Comparison of ENCODE assay signal across 17 cellular contexts in genomic region chr9:5978523-5978922, GRCh38. TPM values are rescaled to one million over a fixed set of nuclear protein-coding genes. Genes with fewer than 3 reads are reported as not detected.
DNase-seq lines count a peak whose midpoint lies in the region; ATAC-seq and TF ChIP-seq lines count a peak whose summit lies in the region.
"Had no signal": no experiment of that assay in that cellular context is flagged by ENCODE, and none has a peak within 500 bp of the region (broad histone marks: within the 10 kb centered on the region; RNA-seq: fewer than 3 reads in every experiment).

No MANE protein-coding gene starts in this region.

- H4K91ac ChIP-seq in IMR-90 (ENCODE audit: insufficient read depth, low read depth, low read length): no peak overlapping the region

- no peak for DNase-seq in activated CD8-positive, alpha-beta T cell treated with anti-CD3 and anti-CD28 coated beads for 36 hours
- DNase-seq in activated CD8-positive, alpha-beta T cell treated with anti-CD3 and anti-CD28 coated beads, Interleukin-2, amount 10 ng/mL, durations not matched to agents 7 days and 5 days: no peak
- no peak for DNase-seq in IMR-90
- peak; percentile 2 for DNase-seq in fibroblast of peridontal ligament (ENCODE audit: extremely low read depth)
- no peak for DNase-seq in activated naive CD4-positive, alpha-beta T cell treated with anti-CD3 and anti-CD28 coated beads, Interleukin-2, amount 10 ng/mL, durations not matched to agents 7 days and 5 days
- DNase-seq: AML-193; Caco-2; CD8-positive, alpha-beta memory T cell; DND-41; GDM1; H7 had no signal

- no peak overlapping the region for H2BK15ac ChIP-seq in IMR-90 (ENCODE audit: low read depth, low read length)

- no peak overlapping the region for H2AK5ac ChIP-seq in IMR-90 (ENCODE audit: low read depth, low read length)

- peaks cover 20 to 29% of the 10 kb centered on the region in 2 experiments for H3K79me1 ChIP-seq in IMR-90 (ENCODE audit: low read depth in 1 of 2, low read length in 2 of 2)

- POLR2A ChIA-PET in activated CD8-positive, alpha-beta T cell treated with anti-CD3 and anti-CD28 coated beads for 36 hours (lab: Charles Lee): no interaction called here
- POLR2A ChIA-PET in activated CD8-positive, alpha-beta T cell treated with anti-CD3 and anti-CD28 coated beads, Interleukin-2, amount 10 ng/mL, durations not matched to agents 7 days and 5 days (lab: Charles Lee): interaction anchor here (1.0 kb wide), 1 partner anchor 142 kb away, joined by 3 read pairs; no protein-coding TSS in a partner anchor
- POLR2A ChIA-PET in IMR-90 (lab: Charles Lee; ENCODE audit: unreplicated experiment): no interaction called here

- no peak overlapping the region for H3K4ac ChIP-seq in IMR-90 (ENCODE audit: low read depth, low read length)

- ATAC-seq in activated CD8-positive, alpha-beta T cell treated with anti-CD3 and anti-CD28 coated beads for 36 hours: no peak
- ATAC-seq in activated CD8-positive, alpha-beta T cell treated with anti-CD3 and anti-CD28 coated beads, Interleukin-2, amount 10 ng/mL, durations not matched to agents 7 days and 5 days: no peak
- no peak for ATAC-seq in IMR-90 (ENCODE audit: low read depth)
- ATAC-seq in activated T-helper 17 cell treated with anti-CD3 and anti-CD28 coated beads, Interleukin-2, amount 50 U/mL, for 72 hours (replicated peaks): no peak
- no peak for ATAC-seq in gastroesophageal sphincter
- ATAC-seq in GM21515 (IDR thresholded peaks at IDR 0.05; ENCODE audit: unreplicated experiment): no peak

- H2BK20ac ChIP-seq in IMR-90 (ENCODE audit: low read depth, low read length): no peak overlapping the region

- WGBS in IMR-90 (ENCODE audit: extremely low coverage in 2 of 2, insufficient read length in 1 of 2), 2 experiments: no CpG with 5 or more reads among the region's 1 CpG
- WGBS in gastroesophageal sphincter (ENCODE audit: low coverage in 1 of 2), 2 donors: 17% methylated on average over 1 of the region's 1 CpG; no CpG with 5 or more reads in 1 of the 2 donors

- no peaks in the 10 kb centered on the region for H3K27me3 ChIP-seq in IMR-90 (ENCODE audit: control insufficient read depth, insufficient read depth, low read length)
- H3K27me3 ChIP-seq in gastroesophageal sphincter: no peaks in the 10 kb centered on the region
- H3K27me3 ChIP-seq: BLaER1 had no signal

- no peak for TF ChIP-seq CTCF in activated CD8-positive, alpha-beta T cell treated with anti-CD3 and anti-CD28 coated beads for 36 hours (IDR thresholded peaks at IDR 0.05)
- TF ChIP-seq CTCF in IMR-90 (conservative IDR thresholded peaks at IDR 0.05; ENCODE audit: low read depth, low read length) (no peak), gastroesophageal sphincter (IDR thresholded peaks at IDR 0.05) (no peak)

- TF ChIP-seq EP300 in gastroesophageal sphincter (IDR thresholded peaks at IDR 0.05): no peak

- peaks cover 3% of the 10 kb centered on the region for H3K9me1 ChIP-seq in IMR-90 (ENCODE audit: insufficient read depth, low read length)

- no peak overlapping the region for H2AFZ ChIP-seq in IMR-90 (replicated peaks; ENCODE audit: low read length, poor library complexity)
- H2AFZ ChIP-seq: GM23248 had no signal

- H3K4me1 Mint-ChIP-seq in activated CD8-positive, alpha-beta T cell treated with anti-CD3 and anti-CD28 coated beads for 36 hours (ENCODE audit: low read depth): peaks cover 15% of the 10 kb centered on the region
- peaks cover 8% of the 10 kb centered on the region for H3K4me1 Mint-ChIP-seq in activated CD8-positive, alpha-beta T cell treated with anti-CD3 and anti-CD28 coated beads, Interleukin-2, amount 10 ng/mL, durations not matched to agents 7 days and 5 days (ENCODE audit: low read depth)
- peaks cover 19% of the 10 kb centered on the region for H3K4me1 Mint-ChIP-seq in activated T-helper 17 cell treated with anti-CD3 and anti-CD28 coated beads, Interleukin-2, amount 50 U/mL, for 72 hours
- H3K4me1 Mint-ChIP-seq in activated naive CD4-positive, alpha-beta T cell treated with anti-CD3 and anti-CD28 coated beads, Interleukin-2, amount 10 ng/mL, durations not matched to agents 7 days and 5 days: peaks cover 10% of the 10 kb centered on the region

- no peak for TF ChIP-seq POLR2A in IMR-90 (IDR thresholded peaks at IDR 0.05; ENCODE audit: low read depth, low read length)
- no peak for TF ChIP-seq POLR2A in gastroesophageal sphincter (IDR thresholded peaks at IDR 0.05)

- no peaks in the 10 kb centered on the region for H3K27me3 Mint-ChIP-seq in activated CD8-positive, alpha-beta T cell treated with anti-CD3 and anti-CD28 coated beads for 36 hours
- H3K27me3 Mint-ChIP-seq in activated CD8-positive, alpha-beta T cell treated with anti-CD3 and anti-CD28 coated beads, Interleukin-2, amount 10 ng/mL, durations not matched to agents 7 days and 5 days (ENCODE audit: low read depth): no peaks in the 10 kb centered on the region
- no peaks in the 10 kb centered on the region for H3K27me3 Mint-ChIP-seq in activated T-helper 17 cell treated with anti-CD3 and anti-CD28 coated beads, Interleukin-2, amount 50 U/mL, for 72 hours
- H3K27me3 Mint-ChIP-seq in activated naive CD4-positive, alpha-beta T cell treated with anti-CD3 and anti-CD28 coated beads, Interleukin-2, amount 10 ng/mL, durations not matched to agents 7 days and 5 days: no peaks in the 10 kb centered on the region
- H3K27me3 Mint-ChIP-seq: CD8-positive, alpha-beta memory T cell had no signal

- peak overlapping the region; percentile 39 for H3K27ac Mint-ChIP-seq in activated CD8-positive, alpha-beta T cell treated with anti-CD3 and anti-CD28 coated beads for 36 hours
- H3K27ac Mint-ChIP-seq in activated CD8-positive, alpha-beta T cell treated with anti-CD3 and anti-CD28 coated beads, Interleukin-2, amount 10 ng/mL, durations not matched to agents 7 days and 5 days: no peak overlapping the region
- H3K27ac Mint-ChIP-seq in activated T-helper 17 cell treated with anti-CD3 and anti-CD28 coated beads, Interleukin-2, amount 50 U/mL, for 72 hours: peak overlapping the region; percentile 38
- no peak overlapping the region for H3K27ac Mint-ChIP-seq in activated naive CD4-positive, alpha-beta T cell treated with anti-CD3 and anti-CD28 coated beads, Interleukin-2, amount 10 ng/mL, durations not matched to agents 7 days and 5 days

- H3K4me3 Mint-ChIP-seq in activated CD8-positive, alpha-beta T cell treated with anti-CD3 and anti-CD28 coated beads for 36 hours: no peak overlapping the region
- no peak overlapping the region for H3K4me3 Mint-ChIP-seq in activated CD8-positive, alpha-beta T cell treated with anti-CD3 and anti-CD28 coated beads, Interleukin-2, amount 10 ng/mL, durations not matched to agents 7 days and 5 days
- no peak overlapping the region for H3K4me3 Mint-ChIP-seq in activated T-helper 17 cell treated with anti-CD3 and anti-CD28 coated beads, Interleukin-2, amount 50 U/mL, for 72 hours
- H3K4me3 Mint-ChIP-seq in activated naive CD4-positive, alpha-beta T cell treated with anti-CD3 and anti-CD28 coated beads, Interleukin-2, amount 10 ng/mL, durations not matched to agents 7 days and 5 days: no peak overlapping the region
- H3K4me3 Mint-ChIP-seq: CD8-positive, alpha-beta memory T cell had no signal

- H3K4me1 ChIP-seq in IMR-90 (ENCODE audit: control insufficient read depth, insufficient read depth, low read length) (peaks cover 3% of the 10 kb centered on the region; the same call in 1 of the 2 replicates), gastroesophageal sphincter (peaks cover 0 to 17% (median 0%) of the 10 kb centered on the region in 3 donors)
- H3K4me1 ChIP-seq: BLaER1, Caco-2 had no signal

- H4K8ac ChIP-seq in IMR-90 (ENCODE audit: low read depth in 2 of 2, low read length in 2 of 2): no peak overlapping the region

- no peak overlapping the region for H3K18ac ChIP-seq in IMR-90 (ENCODE audit: low read depth, low read length)

- intact Hi-C loops in activated CD8-positive, alpha-beta T cell treated with anti-CD3 and anti-CD28 coated beads for 36 hours (cut with micrococcal nuclease): no loop called here
- intact Hi-C loops in IMR-90 (cut with micrococcal nuclease): no loop called here

- dilution Hi-C loops in IMR-90 (cut with HindIII; ENCODE audit: low sequenced_read_pairs, unreplicated experiment): no loop called here

- no peaks in the 10 kb centered on the region for H4K20me1 ChIP-seq in IMR-90 (ENCODE audit: insufficient read depth, low read length)

- BruUV-seq in IMR-90 (replicated peaks; lab: Mats Ljungman, UMichigan): no TSS peak

- H3K9ac ChIP-seq in IMR-90 (ENCODE audit: low read depth, low read length): no peak overlapping the region
- H3K9ac ChIP-seq: BLaER1, GM23248 had no signal

- no peak overlapping the region for H3K4me2 ChIP-seq in IMR-90 (ENCODE audit: low read depth, low read length)
- H3K4me2 ChIP-seq: BLaER1 had no signal

- H4K5ac ChIP-seq in IMR-90 (ENCODE audit: low read depth, low read length): no peak overlapping the region

- H3K14ac ChIP-seq in IMR-90 (replicated peaks; ENCODE audit: low read depth, low read length): no peak overlapping the region

- H3K4me3 ChIP-seq in IMR-90 (ENCODE audit: insufficient read depth, low read depth, low read length): no peak overlapping the region
- no peak overlapping the region for H3K4me3 ChIP-seq in gastroesophageal sphincter
- H3K4me3 ChIP-seq: BLaER1, GM23248 had no signal

- H3K36me3 Mint-ChIP-seq in activated CD8-positive, alpha-beta T cell treated with anti-CD3 and anti-CD28 coated beads for 36 hours (ENCODE audit: low read depth): peaks cover 31% of the 10 kb centered on the region
- H3K36me3 Mint-ChIP-seq in activated CD8-positive, alpha-beta T cell treated with anti-CD3 and anti-CD28 coated beads, Interleukin-2, amount 10 ng/mL, durations not matched to agents 7 days and 5 days (ENCODE audit: low read depth): peaks cover 24% of the 10 kb centered on the region
- H3K36me3 Mint-ChIP-seq in activated T-helper 17 cell treated with anti-CD3 and anti-CD28 coated beads, Interleukin-2, amount 50 U/mL, for 72 hours (ENCODE audit: low read depth): peaks cover 61% of the 10 kb centered on the region
- peaks cover 27% of the 10 kb centered on the region for H3K36me3 Mint-ChIP-seq in activated naive CD4-positive, alpha-beta T cell treated with anti-CD3 and anti-CD28 coated beads, Interleukin-2, amount 10 ng/mL, durations not matched to agents 7 days and 5 days

- H3K27ac ChIP-seq in IMR-90 (ENCODE audit: insufficient read depth, low read length) (no peak overlapping the region), gastroesophageal sphincter (no peak overlapping the region)
- H3K27ac ChIP-seq: 22Rv1, BLaER1, GM23248 had no signal

- no peak overlapping the region for H3K56ac ChIP-seq in IMR-90 (ENCODE audit: extremely low read depth, insufficient read depth, low read length)

- peaks cover 10% of the 10 kb centered on the region; the same call in 1 of the 2 replicates for H3K36me3 ChIP-seq in IMR-90 (ENCODE audit: control insufficient read depth, insufficient read depth, low read length)
- peaks cover 0 to 19% of the 10 kb centered on the region in 2 donors for H3K36me3 ChIP-seq in gastroesophageal sphincter

- no peak overlapping the region for H2BK5ac ChIP-seq in IMR-90 (ENCODE audit: low read depth, low read length, poor library complexity, severe bottlenecking)

- no peak overlapping the region for H2BK120ac ChIP-seq in IMR-90 (ENCODE audit: low read depth, low read length)

- in situ Hi-C loops in IMR-90 (cut with MboI; ENCODE audit: low sequenced_read_pairs): no loop called here

- CTCF ChIA-PET in activated CD8-positive, alpha-beta T cell treated with anti-CD3 and anti-CD28 coated beads for 36 hours (lab: Charles Lee): interaction anchor here (0.9 to 1.6 kb wide), 3 partner anchors 14 to 99 kb away, joined by 3 to 5 read pairs (median 3); no protein-coding TSS in a partner anchor
- CTCF ChIA-PET in activated CD8-positive, alpha-beta T cell treated with anti-CD3 and anti-CD28 coated beads, Interleukin-2, amount 10 ng/mL, durations not matched to agents 7 days and 5 days (lab: Charles Lee): interaction anchor here (0.9 to 3.2 kb wide), 2 partner anchors 92 to 179 kb away, joined by 3 to 22 read pairs; no protein-coding TSS in a partner anchor
- CTCF ChIA-PET in IMR-90 (lab: Yijun Ruan, JAX): interaction anchor here (1.1 kb wide), 1 partner anchor 8 kb away, joined by 3 read pairs; no protein-coding TSS in a partner anchor
- CTCF ChIA-PET in activated naive CD4-positive, alpha-beta T cell treated with anti-CD3 and anti-CD28 coated beads, Interleukin-2, amount 10 ng/mL, durations not matched to agents 7 days and 5 days (lab: Charles Lee): interaction anchor here (0.6 to 1.7 kb wide), 2 partner anchors 45 to 93 kb away, joined by 3 to 8 read pairs; no protein-coding TSS in a partner anchor

- no peak overlapping the region for H2AK9ac ChIP-seq in IMR-90 (replicated peaks; ENCODE audit: low read depth, low read length, poor library complexity)

- peak overlapping the region; percentile 37; the same call in 1 of the 2 replicates for H3K23ac ChIP-seq in IMR-90 (ENCODE audit: low read depth, low read length)

- TF ChIP-seq RAD21 in IMR-90 (IDR thresholded peaks at IDR 0.05; ENCODE audit: low read length): no peak

- H3K9me3 ChIP-seq in IMR-90 (ENCODE audit: control insufficient read depth, insufficient read depth, low read length) (no peaks in the 10 kb centered on the region), gastroesophageal sphincter (no peaks in the 10 kb centered on the region)
- H3K9me3 ChIP-seq: Caco-2 had no signal

- H3K9me3 Mint-ChIP-seq in activated CD8-positive, alpha-beta T cell treated with anti-CD3 and anti-CD28 coated beads for 36 hours: no peaks in the 10 kb centered on the region
- no peaks in the 10 kb centered on the region for H3K9me3 Mint-ChIP-seq in activated CD8-positive, alpha-beta T cell treated with anti-CD3 and anti-CD28 coated beads, Interleukin-2, amount 10 ng/mL, durations not matched to agents 7 days and 5 days (ENCODE audit: insufficient read depth)
- no peaks in the 10 kb centered on the region for H3K9me3 Mint-ChIP-seq in activated T-helper 17 cell treated with anti-CD3 and anti-CD28 coated beads, Interleukin-2, amount 50 U/mL, for 72 hours
- no peaks in the 10 kb centered on the region for H3K9me3 Mint-ChIP-seq in activated naive CD4-positive, alpha-beta T cell treated with anti-CD3 and anti-CD28 coated beads, Interleukin-2, amount 10 ng/mL, durations not matched to agents 7 days and 5 days

RNA-seq across cellular contexts. Expression of gene RANBP6, which starts 36.9 kb away (rescaled TPM):
- 10 to 100 TPM; 16.2 to 17.1 TPM for total RNA-seq in activated CD8-positive, alpha-beta T cell treated with anti-CD3 and anti-CD28 coated beads for 36 hours
- 10 to 100 TPM; 20.2 to 21.6 TPM for total RNA-seq in activated CD8-positive, alpha-beta T cell treated with anti-CD3 and anti-CD28 coated beads, Interleukin-2, amount 10 ng/mL, durations not matched to agents 7 days and 5 days
- total RNA-seq in IMR-90 (2012; rRNA removed): 42.3 and 67.2 TPM in 2 replicates
- polyA plus RNA-seq in IMR-90 (2012; rRNA removed): 6.1 and 7.5 TPM in 2 replicates
- 1.3 and 1.9 TPM in 2 replicates for polyA plus RNA-seq in IMR-90 (2012; cell fraction: cytosol; rRNA removed)
- 0.64 and 3.3 TPM in 2 replicates for polyA plus RNA-seq in IMR-90 (2012; cell fraction: nucleus; rRNA removed; ENCODE audit: low replicate concordance)
- 10 to 100 TPM; 14.6 to 22.7 TPM for total RNA-seq in activated T-helper 17 cell treated with anti-CD3 and anti-CD28 coated beads, Interleukin-2, amount 50 U/mL, for 72 hours
- total RNA-seq in gastroesophageal sphincter: 10 to 100 TPM; 14.8 to 20.2 (median 17.6) TPM

Comparison
In these comparisons a context has a peak if more than half of its experiments do, and no peak if none do; other contexts are left out.
1. H3K27ac Mint-ChIP-seq: peak in activated CD8-positive, alpha-beta T cell treated with anti-CD3 and anti-CD28 coated beads for 36 hours (single experiment) and activated T-helper 17 cell treated with anti-CD3 and anti-CD28 coated beads, Interleukin-2, amount 50 U/mL, for 72 hours (single experiment); none in activated CD8-positive, alpha-beta T cell treated with anti-CD3 and anti-CD28 coated beads, Interleukin-2, amount 10 ng/mL, durations not matched to agents 7 days and 5 days (single experiment) and activated naive CD4-positive, alpha-beta T cell treated with anti-CD3 and anti-CD28 coated beads, Interleukin-2, amount 10 ng/mL, durations not matched to agents 7 days and 5 days (single experiment).